1 cellular context compared by ENCODE assay signal in the genomic region with DNA sequence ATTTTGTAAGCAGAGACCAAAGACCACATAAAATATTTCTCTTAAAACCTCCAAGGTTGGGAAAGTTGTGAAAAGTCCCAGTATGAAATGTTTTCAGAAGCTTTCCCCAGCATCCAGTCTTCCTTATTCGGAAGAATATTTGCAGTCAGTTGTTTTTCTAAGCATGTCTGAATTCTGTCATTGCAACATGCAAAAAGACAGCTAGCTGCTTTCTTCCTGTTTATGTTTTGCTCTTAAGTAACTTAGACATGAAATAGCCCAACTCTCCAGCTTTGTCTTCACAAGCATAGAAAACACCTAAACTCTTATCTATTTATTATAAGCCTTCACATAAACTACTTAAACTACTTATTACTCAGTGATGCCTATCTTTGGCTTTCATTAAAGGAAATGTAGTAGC.
TF ChIP-seq lines count a peak whose summit lies in the region.

No MANE protein-coding gene starts in this region.

TF ChIP-seq in SK-N-SH, 30 proteins besides CTCF, POLR2A, EP300 and RAD21 (continued from another document):
- TF ChIP-seq, protein P1, sequence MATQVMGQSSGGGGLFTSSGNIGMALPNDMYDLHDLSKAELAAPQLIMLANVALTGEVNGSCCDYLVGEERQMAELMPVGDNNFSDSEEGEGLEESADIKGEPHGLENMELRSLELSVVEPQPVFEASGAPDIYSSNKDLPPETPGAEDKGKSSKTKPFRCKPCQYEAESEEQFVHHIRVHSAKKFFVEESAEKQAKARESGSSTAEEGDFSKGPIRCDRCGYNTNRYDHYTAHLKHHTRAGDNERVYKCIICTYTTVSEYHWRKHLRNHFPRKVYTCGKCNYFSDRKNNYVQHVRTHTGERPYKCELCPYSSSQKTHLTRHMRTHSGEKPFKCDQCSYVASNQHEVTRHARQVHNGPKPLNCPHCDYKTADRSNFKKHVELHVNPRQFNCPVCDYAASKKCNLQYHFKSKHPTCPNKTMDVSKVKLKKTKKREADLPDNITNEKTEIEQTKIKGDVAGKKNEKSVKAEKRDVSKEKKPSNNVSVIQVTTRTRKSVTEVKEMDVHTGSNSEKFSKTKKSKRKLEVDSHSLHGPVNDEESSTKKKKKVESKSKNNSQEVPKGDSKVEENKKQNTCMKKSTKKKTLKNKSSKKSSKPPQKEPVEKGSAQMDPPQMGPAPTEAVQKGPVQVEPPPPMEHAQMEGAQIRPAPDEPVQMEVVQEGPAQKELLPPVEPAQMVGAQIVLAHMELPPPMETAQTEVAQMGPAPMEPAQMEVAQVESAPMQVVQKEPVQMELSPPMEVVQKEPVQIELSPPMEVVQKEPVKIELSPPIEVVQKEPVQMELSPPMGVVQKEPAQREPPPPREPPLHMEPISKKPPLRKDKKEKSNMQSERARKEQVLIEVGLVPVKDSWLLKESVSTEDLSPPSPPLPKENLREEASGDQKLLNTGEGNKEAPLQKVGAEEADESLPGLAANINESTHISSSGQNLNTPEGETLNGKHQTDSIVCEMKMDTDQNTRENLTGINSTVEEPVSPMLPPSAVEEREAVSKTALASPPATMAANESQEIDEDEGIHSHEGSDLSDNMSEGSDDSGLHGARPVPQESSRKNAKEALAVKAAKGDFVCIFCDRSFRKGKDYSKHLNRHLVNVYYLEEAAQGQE (IDR thresholded peaks at IDR 0.05; ENCODE audit: low read depth, low read length), result no peak
- TF ChIP-seq, protein P2, sequence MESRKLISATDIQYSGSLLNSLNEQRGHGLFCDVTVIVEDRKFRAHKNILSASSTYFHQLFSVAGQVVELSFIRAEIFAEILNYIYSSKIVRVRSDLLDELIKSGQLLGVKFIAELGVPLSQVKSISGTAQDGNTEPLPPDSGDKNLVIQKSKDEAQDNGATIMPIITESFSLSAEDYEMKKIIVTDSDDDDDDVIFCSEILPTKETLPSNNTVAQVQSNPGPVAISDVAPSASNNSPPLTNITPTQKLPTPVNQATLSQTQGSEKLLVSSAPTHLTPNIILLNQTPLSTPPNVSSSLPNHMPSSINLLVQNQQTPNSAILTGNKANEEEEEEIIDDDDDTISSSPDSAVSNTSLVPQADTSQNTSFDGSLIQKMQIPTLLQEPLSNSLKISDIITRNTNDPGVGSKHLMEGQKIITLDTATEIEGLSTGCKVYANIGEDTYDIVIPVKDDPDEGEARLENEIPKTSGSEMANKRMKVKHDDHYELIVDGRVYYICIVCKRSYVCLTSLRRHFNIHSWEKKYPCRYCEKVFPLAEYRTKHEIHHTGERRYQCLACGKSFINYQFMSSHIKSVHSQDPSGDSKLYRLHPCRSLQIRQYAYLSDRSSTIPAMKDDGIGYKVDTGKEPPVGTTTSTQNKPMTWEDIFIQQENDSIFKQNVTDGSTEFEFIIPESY (IDR thresholded peaks at IDR 0.05; ENCODE audit: borderline replicate concordance, low read depth), result no peak
- TF ChIP-seq, protein P3, sequence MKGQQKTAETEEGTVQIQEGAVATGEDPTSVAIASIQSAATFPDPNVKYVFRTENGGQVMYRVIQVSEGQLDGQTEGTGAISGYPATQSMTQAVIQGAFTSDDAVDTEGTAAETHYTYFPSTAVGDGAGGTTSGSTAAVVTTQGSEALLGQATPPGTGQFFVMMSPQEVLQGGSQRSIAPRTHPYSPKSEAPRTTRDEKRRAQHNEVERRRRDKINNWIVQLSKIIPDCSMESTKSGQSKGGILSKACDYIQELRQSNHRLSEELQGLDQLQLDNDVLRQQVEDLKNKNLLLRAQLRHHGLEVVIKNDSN (IDR thresholded peaks at IDR 0.05; ENCODE audit: borderline replicate concordance, low read depth), result no peak
- no peak for TF ChIP-seq FOSL2 (IDR thresholded peaks at IDR 0.05; ENCODE audit: borderline replicate concordance, low read depth)
- no peak for TF ChIP-seq ELF1 (IDR thresholded peaks at IDR 0.05)
- no peak for TF ChIP-seq MEF2A (IDR thresholded peaks at IDR 0.05; ENCODE audit: borderline replicate concordance, low read depth)
- TF ChIP-seq TEAD4 (IDR thresholded peaks at IDR 0.05; ENCODE audit: borderline replicate concordance, insufficient read depth), result no peak
- no peak for TF ChIP-seq FOXM1 (IDR thresholded peaks at IDR 0.05; ENCODE audit: low read depth)
- TF ChIP-seq NFIC (IDR thresholded peaks at IDR 0.05; ENCODE audit: borderline replicate concordance), result no peak
